Comparison of ENCODE assay signal across 8 cellular contexts in genomic region chr10:78406648-78407008, GRCh38.
A peak's percentile ranks its signal among the peaks of the same experiment; 100 is the strongest.
DNase-seq lines count a peak whose midpoint lies in the region; ATAC-seq and TF ChIP-seq lines count a peak whose summit lies in the region.

No MANE protein-coding gene starts in this region.

- peaks cover 10% of the 10 kb centered on the region; the same call in 1 of the 2 replicates for H3K4me1 ChIP-seq in ES-I3 (ENCODE audit: insufficient read depth, low read length)
- peaks cover 18% of the 10 kb centered on the region for H3K4me1 ChIP-seq in parathyroid adenoma

- H3K36me3 ChIP-seq in ES-I3 (ENCODE audit: insufficient read depth, low read length) (no peaks in the 10 kb centered on the region), WERI-Rb-1 (no peaks in the 10 kb centered on the region), parathyroid adenoma (ENCODE audit: control insufficient read depth, insufficient read depth, low read length) (no peaks in the 10 kb centered on the region)

- ATAC-seq in GM19452 (IDR thresholded peaks at IDR 0.05; ENCODE audit: unreplicated experiment) (no peak), HG03135 (IDR thresholded peaks at IDR 0.05; ENCODE audit: unreplicated experiment) (no peak), HG03095 (IDR thresholded peaks at IDR 0.05; ENCODE audit: unreplicated experiment) (no peak)

- no peak for TF ChIP-seq CTCF in WERI-Rb-1 (IDR thresholded peaks at IDR 0.05; ENCODE audit: low read depth, low read length)
- no peak for TF ChIP-seq CTCF in fibroblast of the aortic adventitia (IDR thresholded peaks at IDR 0.05; ENCODE audit: insufficient read depth, low read length)
- TF ChIP-seq CTCF in parathyroid adenoma (IDR thresholded peaks at IDR 0.05): no peak

- H2AFZ ChIP-seq in parathyroid adenoma: peak overlapping the region; percentile 99

- H3K27ac ChIP-seq in WERI-Rb-1: peak overlapping the region; percentile 90
- peak overlapping the region; percentile 63 for H3K27ac ChIP-seq in parathyroid adenoma

- no peaks in the 10 kb centered on the region for H3K27me3 ChIP-seq in WERI-Rb-1 (ENCODE audit: insufficient read depth, low read depth, severe bottlenecking)
- no peaks in the 10 kb centered on the region for H3K27me3 ChIP-seq in parathyroid adenoma (ENCODE audit: control insufficient read depth, insufficient read depth, low read length)

- no peaks in the 10 kb centered on the region for H3K79me2 ChIP-seq in parathyroid adenoma

- no peak for DNase-seq in WERI-Rb-1
- DNase-seq in fibroblast of the aortic adventitia (ENCODE audit: low read depth): no peak
- no peak for DNase-seq in NCI-H2171 (lab: John Stamatoyannopoulos, UW)

- H3K4me3 ChIP-seq in WERI-Rb-1 (ENCODE audit: low read depth, low read length) (peak overlapping the region; percentile 64), fibroblast of the aortic adventitia (ENCODE audit: low read depth, low read length) (peak overlapping the region; percentile 35), parathyroid adenoma (ENCODE audit: low read depth, low read length) (peak overlapping the region; percentile 58)

- H3K9ac ChIP-seq in ES-I3 (ENCODE audit: low read depth, low read length): peak overlapping the region; percentile 74; the same call in 1 of the 2 replicates
- H3K9ac ChIP-seq in parathyroid adenoma: peak overlapping the region; percentile 41

- peak overlapping the region; percentile 93 for H3K4me2 ChIP-seq in parathyroid adenoma (ENCODE audit: low read length)

- no peaks in the 10 kb centered on the region for H3K9me3 ChIP-seq in ES-I3 (ENCODE audit: control insufficient read depth, insufficient read depth, low read length)
- no peaks in the 10 kb centered on the region for H3K9me3 ChIP-seq in WERI-Rb-1 (ENCODE audit: severe bottlenecking)
- H3K9me3 ChIP-seq in parathyroid adenoma (ENCODE audit: control insufficient read depth, low read length): no peaks in the 10 kb centered on the region
